Comparison of ENCODE assay signal across 8 cellular contexts in the genomic region with DNA sequence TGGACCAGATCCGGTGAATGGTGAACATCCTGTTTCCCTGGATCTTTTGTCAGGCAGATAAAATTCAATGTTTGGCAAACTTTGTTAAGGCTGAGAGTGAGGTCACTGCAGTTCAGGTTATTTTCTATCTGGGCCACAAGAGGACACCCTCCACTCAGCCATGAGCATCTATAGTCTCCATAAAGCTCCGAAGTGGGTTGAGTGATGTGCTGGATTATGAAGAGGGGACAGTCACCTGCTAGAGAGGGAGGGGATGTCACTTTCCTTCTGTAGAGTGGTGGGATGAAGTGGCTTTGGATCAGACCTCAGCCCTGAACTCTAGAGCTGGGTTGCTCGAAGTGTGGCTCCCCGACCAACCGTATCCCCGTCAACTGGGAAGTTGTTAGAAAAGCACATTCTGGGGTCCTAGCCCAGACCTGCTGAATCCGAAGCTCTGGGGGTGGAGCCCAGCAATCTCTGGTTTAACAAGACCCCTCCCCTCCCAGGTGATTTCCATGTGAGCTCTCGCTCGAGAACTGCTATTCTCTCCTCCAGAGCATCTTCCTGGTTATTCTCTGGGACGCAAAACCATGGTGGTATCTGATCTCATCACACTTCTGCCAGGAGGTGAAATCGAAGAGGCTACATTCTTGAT. TPM values are rescaled to one million over a fixed set of nuclear protein-coding genes. Genes with fewer than 3 reads are reported as not detected.
DNase-seq lines count a peak whose midpoint lies in the region; ATAC-seq, FAIRE-seq and TF ChIP-seq lines count a peak whose summit lies in the region.

No MANE protein-coding gene starts in this region.

- no peak overlapping the region for H3K4me3 Mint-ChIP-seq in osteocyte (ENCODE audit: unreplicated experiment)

- H3K4me3 ChIP-seq in esophagus squamous epithelium: no peak overlapping the region

- H3K36me3 ChIP-seq in esophagus squamous epithelium: no peaks in the 10 kb centered on the region

- no peaks in the 10 kb centered on the region for H3K9me3 Mint-ChIP-seq in osteocyte (ENCODE audit: unreplicated experiment)

- intact Hi-C loops in esophagus squamous epithelium (cut with DNase I): loop anchor here (5.0 kb wide), 1 partner anchor 165 kb away; no protein-coding TSS in a partner anchor

- peaks cover 28% of the 10 kb centered on the region for H3K4me1 Mint-ChIP-seq in osteocyte (ENCODE audit: unreplicated experiment)

- ATAC-seq in GM18858 (IDR thresholded peaks at IDR 0.05; ENCODE audit: unreplicated experiment) (no peak), HG03280 (IDR thresholded peaks at IDR 0.05; ENCODE audit: unreplicated experiment) (no peak), HG03571 (IDR thresholded peaks at IDR 0.05; ENCODE audit: unreplicated experiment) (no peak)

- FAIRE-seq in HTR-8/SVneo (lab: Jason Lieb, UNC): peak; percentile 76

- H3K27ac Mint-ChIP-seq in osteocyte (ENCODE audit: unreplicated experiment): no peak overlapping the region

- H3K4me1 ChIP-seq in esophagus squamous epithelium: peaks cover 3 to 30% (median 4%) of the 10 kb centered on the region in 3 donors

- WGBS in esophagus squamous epithelium, 2 donors: 62 to 71% methylated on average over 5 to 10 of the region's 11 CpGs

- H3K9me3 ChIP-seq in esophagus squamous epithelium: no peaks in the 10 kb centered on the region

- H3K36me3 Mint-ChIP-seq in osteocyte (ENCODE audit: unreplicated experiment): no peaks in the 10 kb centered on the region

- no peak for TF ChIP-seq POLR2A in esophagus squamous epithelium (IDR thresholded peaks at IDR 0.05)

- peaks cover 0 to 16% (median 0%) of the 10 kb centered on the region in 4 donors for H3K27me3 ChIP-seq in esophagus squamous epithelium

- no peaks in the 10 kb centered on the region for H3K27me3 Mint-ChIP-seq in osteocyte (ENCODE audit: unreplicated experiment)

- peak in 5 of 6 experiments; percentile 47 to 76 (median 65) for TF ChIP-seq CTCF in esophagus squamous epithelium (IDR thresholded peaks at IDR 0.05)
- peak; percentile 80 for TF ChIP-seq CTCF in osteocyte (IDR thresholded peaks at IDR 0.05)

- H3K27ac ChIP-seq in esophagus squamous epithelium: peak overlapping the region in 1 of 4 donors; percentile 11

- DNase-seq in DMS53 (lab: John Stamatoyannopoulos, UW) (peak; percentile 88), HTR-8/SVneo (ENCODE audit: insufficient read length, low spot score) (peak; percentile 38), RPMI8226 (peak; percentile 60), esophagus squamous epithelium (lab: John Stamatoyannopoulos, UW) (no peak), osteocyte (ENCODE audit: extremely low spot score, unreplicated experiment) (no peak)

RNA-seq across cellular contexts. Expression of gene FGF1, which starts 31.8 kb away (rescaled TPM):
- 1 to 10 TPM in 2 of 4 donors, under 1 TPM in 1, not detected in 1; 0.38 to 2.4 (median 1.6) TPM for total RNA-seq in esophagus squamous epithelium
- total RNA-seq in osteocyte: 0.73 and 1.5 TPM in 2 replicates

RNA-seq across cellular contexts. Expression of gene ARHGAP26, which starts 52.5 kb away (rescaled TPM):
- total RNA-seq in esophagus squamous epithelium (10 to 100 TPM in 3 of 4 donors, 1 to 10 TPM in 1; 4.4 to 18.7 (median 15.4) TPM), osteocyte (14.1 and 15.1 TPM in 2 replicates)

Comparison
In these comparisons a context has a peak if more than half of its experiments do, and no peak if none do; other contexts are left out.
1. DNase-seq: peak in DMS53 (single experiment), HTR-8/SVneo (single experiment) and RPMI8226 (single experiment); none in esophagus squamous epithelium (single experiment) and osteocyte (single experiment).